Comparison of ENCODE assay signal across 8 cellular contexts in genomic region chr4:8393593-8394038, GRCh38. TPM values are rescaled to one million over a fixed set of nuclear protein-coding genes. Genes with fewer than 3 reads are reported as not detected.
DNase-seq lines count a peak whose midpoint lies in the region; ATAC-seq lines count a peak whose summit lies in the region.

No MANE protein-coding gene starts in this region.

- no peaks in the 10 kb centered on the region for H3K9me3 ChIP-seq in HAP-1

- no peaks in the 10 kb centered on the region for H3K27me3 ChIP-seq in HAP-1 (ENCODE audit: low read depth)
- no peaks in the 10 kb centered on the region for H3K27me3 ChIP-seq in H7 (ENCODE audit: control insufficient read depth, insufficient read depth, low read length)

- no peak for ATAC-seq in GM18909 (IDR thresholded peaks at IDR 0.05; ENCODE audit: poor library complexity, unreplicated experiment)

- peak; percentile 42 to 55 for DNase-seq in HAP-1 (ENCODE audit: low spot score in 2 of 2)
- DNase-seq in brain pericyte (ENCODE audit: low read depth, low spot score): peak; percentile 65
- peak; percentile 99 for DNase-seq in iris pigment epithelial cell (ENCODE audit: low read depth)
- peak; percentile 75 for DNase-seq in smooth muscle cell of the brain vasculature (ENCODE audit: low read depth, low spot score)
- no peak for DNase-seq in H7
- DNase-seq in NCI-H510A (lab: John Stamatoyannopoulos, UW): no peak
- no peak for DNase-seq in NCI-H748 (lab: John Stamatoyannopoulos, UW; ENCODE audit: unreplicated experiment)

- H3K4me1 ChIP-seq in HAP-1: peaks cover 6% of the 10 kb centered on the region; the same call in 1 of the 2 replicates

- H3K4me3 ChIP-seq in HAP-1 (no peak overlapping the region), H7 (ENCODE audit: insufficient read depth, low read depth, low read length) (no peak overlapping the region)

- in situ Hi-C loops in HAP-1 (cut with MboI; ENCODE audit: low sequenced_read_pairs): no loop called here

- H3K36me3 ChIP-seq in HAP-1 (replicated peaks): no peaks in the 10 kb centered on the region
- H3K36me3 ChIP-seq in H7 (replicated peaks; ENCODE audit: control insufficient read depth, insufficient read depth, low read length): no peaks in the 10 kb centered on the region

RNA-seq across cellular contexts. Expression of gene ACOX3, which starts 46.9 kb away (rescaled TPM):
- total RNA-seq in H7 (2014; rRNA removed; shearing (Covaris generic)): 24.4 and 40.8 TPM in 2 replicates

RNA-seq across cellular contexts. Expression of gene TRMT44, which starts 47.0 kb away (rescaled TPM):
- total RNA-seq in H7 (2014; rRNA removed; shearing (Covaris generic)): 35.5 and 42.2 TPM in 2 replicates

Comparison
In these comparisons a context has a peak if more than half of its experiments do, and no peak if none do; other contexts are left out.
1. DNase-seq: peak in HAP-1 (2 of 2), brain pericyte (single experiment), iris pigment epithelial cell (single experiment) and smooth muscle cell of the brain vasculature (single experiment); none in H7 (single experiment), NCI-H510A (single experiment) and NCI-H748 (single experiment).